ENCODE assay signal across 38 cellular contexts in the genomic region with DNA sequence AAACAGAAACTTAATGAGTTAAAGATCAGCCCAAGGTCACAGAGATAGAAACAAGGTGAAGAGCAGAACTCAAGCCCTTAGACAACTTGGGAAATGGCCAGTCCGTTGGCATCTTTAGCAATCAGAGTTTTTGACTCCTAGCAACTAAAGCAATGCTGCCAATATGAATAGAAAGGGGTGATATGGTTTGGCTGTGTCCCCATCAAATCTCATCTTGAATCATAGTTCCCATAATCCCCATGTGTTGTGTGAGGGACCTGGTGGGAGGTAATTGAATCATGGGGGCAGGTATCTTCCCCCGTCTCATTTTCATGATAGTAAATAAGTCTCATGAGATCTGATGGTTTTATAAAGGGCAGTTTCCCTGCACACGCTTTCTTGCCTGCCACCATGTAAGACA.
"Had no signal": no experiment of that assay in that cellular context is flagged by ENCODE, and none has a peak within 500 bp of the region (broad histone marks: within the 10 kb centered on the region; RNA-seq: fewer than 3 reads in every experiment).

No MANE protein-coding gene starts in this region.

- H3K27ac ChIP-seq: adrenal gland, ascending aorta, body of pancreas, brain microvascular endothelial cell, breast epithelium, cardiac muscle cell had no signal

- DNase-seq: activated effector memory CD4-positive, alpha-beta T cell treated with anti-CD3 and anti-CD28 coated beads, Interleukin-2, amount 50 U/mL, for 16 hours; activated effector memory CD4-positive, alpha-beta T cell treated with Interleukin-2 at 50 U/mL for 16 hours; activated gamma-delta T cell; activated gamma-delta T cell treated with Interleukin-2 at 50 U/mL for 16 hours; activated naive CD4-positive, alpha-beta T cell; activated naive CD4-positive, alpha-beta T cell treated with anti-CD3 and anti-CD28 coated beads for 36 hours; activated naive CD4-positive, alpha-beta T cell treated with anti-CD3 and anti-CD28 coated beads, Interleukin-2, amount 10 ng/mL, durations not matched to agents 7 days and 5 days; activated naive CD4-positive, alpha-beta T cell treated with anti-CD3 and anti-CD28 coated beads, Interleukin-2, amount 50 U/mL, for 16 hours; activated naive CD4-positive, alpha-beta T cell treated with Interleukin-2 at 50 U/mL for 16 hours; activated naive CD8-positive, alpha-beta T cell treated with anti-CD3 and anti-CD28 coated beads for 36 hours; activated naive CD8-positive, alpha-beta T cell treated with anti-CD3 and anti-CD28 coated beads, Interleukin-2, amount 10 ng/mL, durations not matched to agents 7 days and 5 days; activated naive CD8-positive, alpha-beta T cell treated with anti-CD3 and anti-CD28 coated beads, Interleukin-2, amount 50 U/mL, for 24 hours; activated T-cell treated with anti-CD3 and anti-CD28 coated beads for 4 hours; activated T-cell treated with anti-CD3 and anti-CD28 coated beads, Interleukin-2, amount 50 U/mL, for 1 hour; activated T-cell treated with anti-CD3 and anti-CD28 coated beads, Interleukin-2, amount 50 U/mL, for 24 hours; activated T-cell treated with anti-CD3 and anti-CD28 coated beads, Interleukin-2, amount 50 U/mL, for 4 hours; activated T-cell treated with anti-CD3 and anti-CD28 coated beads, Interleukin-2, amount 50 U/mL, for 48 hours; activated T-cell treated with anti-CD3 and anti-CD28 coated beads, Interleukin-2, amount 50 U/mL, for 72 hours; amniotic stem cell; amygdala; anterior cingulate cortex; body of pancreas; brain microvascular endothelial cell; caudate nucleus; central memory CD4-positive, alpha-beta T cell; cerebellar nuclear complex had no signal

- H3K4me3 Mint-ChIP-seq: activated naive CD4-positive, alpha-beta T cell treated with anti-CD3 and anti-CD28 coated beads for 36 hours; activated naive CD4-positive, alpha-beta T cell treated with anti-CD3 and anti-CD28 coated beads, Interleukin-2, amount 10 ng/mL, durations not matched to agents 7 days and 5 days; activated naive CD4-positive, alpha-beta T cell treated with anti-CD3 and anti-CD28 coated beads, Interleukin-2, amount 50 U/mL, for 24 hours; activated naive CD8-positive, alpha-beta T cell; activated naive CD8-positive, alpha-beta T cell treated with anti-CD3 and anti-CD28 coated beads for 36 hours; activated naive CD8-positive, alpha-beta T cell treated with anti-CD3 and anti-CD28 coated beads, Interleukin-2, amount 10 ng/mL, durations not matched to agents 7 days and 5 days; activated naive CD8-positive, alpha-beta T cell treated with anti-CD3 and anti-CD28 coated beads, Interleukin-2, amount 50 U/mL, for 24 hours; activated T-cell treated with anti-CD3 and anti-CD28 coated beads, Interleukin-2, amount 50 U/mL, for 24 hours; activated T-cell treated with anti-CD3 and anti-CD28 coated beads, Interleukin-2, amount 50 U/mL, for 4 hours; activated T-cell treated with anti-CD3 and anti-CD28 coated beads, Interleukin-2, amount 50 U/mL, for 72 hours; activated T-helper 1 cell treated with anti-CD3 and anti-CD28 coated beads, Interleukin-12 subunit alpha, Interleukin-12 subunit beta, Interleukin-2, Interleukin-4 antibody, amounts not matched to agents 30 ng/mL and 10 ng/mL and 1 ng/mL, durations not matched to agents 14 hours and 24 hours and 36 hours; activated T-helper 17 cell treated with anti-CD3 and anti-CD28 coated beads, Interleukin-2, amount 50 U/mL, for 72 hours; brain; central memory CD8-positive, alpha-beta T cell had no signal

- H3K36me3 ChIP-seq: adrenal gland, ascending aorta, brain microvascular endothelial cell, breast epithelium, cardiac muscle cell had no signal

- H3K9me3 ChIP-seq: adrenal gland, ascending aorta, breast epithelium had no signal

- H3K36me3 Mint-ChIP-seq: activated naive CD4-positive, alpha-beta T cell treated with anti-CD3 and anti-CD28 coated beads, Interleukin-2, amount 10 ng/mL, durations not matched to agents 7 days and 5 days; activated naive CD4-positive, alpha-beta T cell treated with anti-CD3 and anti-CD28 coated beads, Interleukin-2, amount 50 U/mL, for 24 hours; activated naive CD4-positive, alpha-beta T cell treated with anti-CD3 and anti-CD28 coated beads, Interleukin-2, amount 50 U/mL, for 72 hours; activated naive CD8-positive, alpha-beta T cell; activated naive CD8-positive, alpha-beta T cell treated with anti-CD3 and anti-CD28 coated beads for 36 hours; activated naive CD8-positive, alpha-beta T cell treated with anti-CD3 and anti-CD28 coated beads, Interleukin-2, amount 10 ng/mL, durations not matched to agents 7 days and 5 days; brain had no signal

- H3K27me3 ChIP-seq: adrenal gland, ascending aorta, body of pancreas, brain microvascular endothelial cell, breast epithelium, cardiac muscle cell had no signal

- H3K27ac Mint-ChIP-seq: activated naive CD4-positive, alpha-beta T cell treated with anti-CD3 and anti-CD28 coated beads for 36 hours; activated naive CD4-positive, alpha-beta T cell treated with anti-CD3 and anti-CD28 coated beads, Interleukin-2, amount 10 ng/mL, durations not matched to agents 7 days and 5 days; activated naive CD4-positive, alpha-beta T cell treated with anti-CD3 and anti-CD28 coated beads, Interleukin-2, amount 50 U/mL, for 24 hours; activated naive CD4-positive, alpha-beta T cell treated with anti-CD3 and anti-CD28 coated beads, Interleukin-2, amount 50 U/mL, for 72 hours; activated naive CD8-positive, alpha-beta T cell; activated naive CD8-positive, alpha-beta T cell treated with anti-CD3 and anti-CD28 coated beads for 36 hours; activated naive CD8-positive, alpha-beta T cell treated with anti-CD3 and anti-CD28 coated beads, Interleukin-2, amount 10 ng/mL, durations not matched to agents 7 days and 5 days; activated naive CD8-positive, alpha-beta T cell treated with anti-CD3 and anti-CD28 coated beads, Interleukin-2, amount 50 U/mL, for 24 hours; activated T-cell treated with anti-CD3 and anti-CD28 coated beads, Interleukin-2, amount 50 U/mL, for 24 hours; activated T-cell treated with anti-CD3 and anti-CD28 coated beads, Interleukin-2, amount 50 U/mL, for 72 hours; activated T-helper 1 cell treated with anti-CD3 and anti-CD28 coated beads, Interleukin-12 subunit alpha, Interleukin-12 subunit beta, Interleukin-2, Interleukin-4 antibody, amounts not matched to agents 30 ng/mL and 10 ng/mL and 1 ng/mL, durations not matched to agents 14 hours and 24 hours and 36 hours; activated T-helper 17 cell treated with anti-CD3 and anti-CD28 coated beads, Interleukin-2, amount 50 U/mL, for 72 hours; activated T-helper 2 cell treated with anti-CD3 and anti-CD28 coated beads, Interferon-gamma antibody, Interleukin-2, Interleukin-4, amounts not matched to agents 10 μg/mL and 5 μg/mL and 100 μg/mL, durations not matched to agents 14 hours and 24 hours and 36 hours; brain had no signal

- H3K9me3 Mint-ChIP-seq: activated naive CD4-positive, alpha-beta T cell treated with anti-CD3 and anti-CD28 coated beads for 36 hours; activated naive CD4-positive, alpha-beta T cell treated with anti-CD3 and anti-CD28 coated beads, Interleukin-2, amount 10 ng/mL, durations not matched to agents 7 days and 5 days; activated naive CD4-positive, alpha-beta T cell treated with anti-CD3 and anti-CD28 coated beads, Interleukin-2, amount 50 U/mL, for 24 hours; activated naive CD4-positive, alpha-beta T cell treated with anti-CD3 and anti-CD28 coated beads, Interleukin-2, amount 50 U/mL, for 72 hours; activated naive CD8-positive, alpha-beta T cell treated with anti-CD3 and anti-CD28 coated beads for 36 hours; activated naive CD8-positive, alpha-beta T cell treated with anti-CD3 and anti-CD28 coated beads, Interleukin-2, amount 10 ng/mL, durations not matched to agents 7 days and 5 days; activated naive CD8-positive, alpha-beta T cell treated with anti-CD3 and anti-CD28 coated beads, Interleukin-2, amount 50 U/mL, for 24 hours; activated T-cell treated with anti-CD3 and anti-CD28 coated beads, Interleukin-2, amount 50 U/mL, for 24 hours; activated T-cell treated with anti-CD3 and anti-CD28 coated beads, Interleukin-2, amount 50 U/mL, for 4 hours; activated T-cell treated with anti-CD3 and anti-CD28 coated beads, Interleukin-2, amount 50 U/mL, for 72 hours; activated T-helper 1 cell treated with anti-CD3 and anti-CD28 coated beads, Interleukin-12 subunit alpha, Interleukin-12 subunit beta, Interleukin-2, Interleukin-4 antibody, amounts not matched to agents 30 ng/mL and 10 ng/mL and 1 ng/mL, durations not matched to agents 14 hours and 24 hours and 36 hours; activated T-helper 17 cell treated with anti-CD3 and anti-CD28 coated beads, Interleukin-2, amount 50 U/mL, for 72 hours; activated T-helper 2 cell treated with anti-CD3 and anti-CD28 coated beads, Interferon-gamma antibody, Interleukin-2, Interleukin-4, amounts not matched to agents 10 μg/mL and 5 μg/mL and 100 μg/mL, durations not matched to agents 14 hours and 24 hours and 36 hours; central memory CD8-positive, alpha-beta T cell had no signal

- H3K27me3 Mint-ChIP-seq: activated naive CD4-positive, alpha-beta T cell treated with anti-CD3 and anti-CD28 coated beads, Interleukin-2, amount 10 ng/mL, durations not matched to agents 7 days and 5 days; activated naive CD4-positive, alpha-beta T cell treated with anti-CD3 and anti-CD28 coated beads, Interleukin-2, amount 50 U/mL, for 24 hours; activated naive CD8-positive, alpha-beta T cell treated with anti-CD3 and anti-CD28 coated beads for 36 hours; activated T-helper 17 cell treated with anti-CD3 and anti-CD28 coated beads, Interleukin-2, amount 50 U/mL, for 72 hours; central memory CD8-positive, alpha-beta T cell had no signal

- H3K4me3 ChIP-seq: adrenal gland, ascending aorta, body of pancreas, breast epithelium, cardiac muscle cell had no signal

- H3K4me1 Mint-ChIP-seq: activated naive CD4-positive, alpha-beta T cell treated with anti-CD3 and anti-CD28 coated beads, Interleukin-2, amount 10 ng/mL, durations not matched to agents 7 days and 5 days; activated naive CD4-positive, alpha-beta T cell treated with anti-CD3 and anti-CD28 coated beads, Interleukin-2, amount 50 U/mL, for 24 hours; activated naive CD8-positive, alpha-beta T cell treated with anti-CD3 and anti-CD28 coated beads for 36 hours; activated naive CD8-positive, alpha-beta T cell treated with anti-CD3 and anti-CD28 coated beads, Interleukin-2, amount 10 ng/mL, durations not matched to agents 7 days and 5 days; activated naive CD8-positive, alpha-beta T cell treated with anti-CD3 and anti-CD28 coated beads, Interleukin-2, amount 50 U/mL, for 24 hours; activated T-helper 17 cell treated with anti-CD3 and anti-CD28 coated beads, Interleukin-2, amount 50 U/mL, for 72 hours; central memory CD8-positive, alpha-beta T cell had no signal

- H3K4me1 ChIP-seq: adrenal gland, ascending aorta, breast epithelium had no signal
